In genomic region chr6:150915156-150915555, GRCh38 we compare ENCODE assay signal across 1 cellular context.
TF ChIP-seq lines count a peak whose summit lies in the region.

No MANE protein-coding gene starts in this region.

TF ChIP-seq in GM23338, 12 proteins besides CTCF, POLR2A, EP300 and RAD21 (continued from another document):
- no peak for TF ChIP-seq ZNF462 (CRISPR knock-in tag; IDR thresholded peaks at IDR 0.05)
- no peak for TF ChIP-seq EZH2 (IDR thresholded peaks at IDR 0.05; ENCODE audit: low read depth, unreplicated experiment)
- no peak for TF ChIP-seq POLR2AphosphoS5 (IDR thresholded peaks at IDR 0.05; ENCODE audit: low read depth)
- TF ChIP-seq JUNB (IDR thresholded peaks at IDR 0.05; ENCODE audit: unreplicated experiment), result no peak
- TF ChIP-seq, protein P1, sequence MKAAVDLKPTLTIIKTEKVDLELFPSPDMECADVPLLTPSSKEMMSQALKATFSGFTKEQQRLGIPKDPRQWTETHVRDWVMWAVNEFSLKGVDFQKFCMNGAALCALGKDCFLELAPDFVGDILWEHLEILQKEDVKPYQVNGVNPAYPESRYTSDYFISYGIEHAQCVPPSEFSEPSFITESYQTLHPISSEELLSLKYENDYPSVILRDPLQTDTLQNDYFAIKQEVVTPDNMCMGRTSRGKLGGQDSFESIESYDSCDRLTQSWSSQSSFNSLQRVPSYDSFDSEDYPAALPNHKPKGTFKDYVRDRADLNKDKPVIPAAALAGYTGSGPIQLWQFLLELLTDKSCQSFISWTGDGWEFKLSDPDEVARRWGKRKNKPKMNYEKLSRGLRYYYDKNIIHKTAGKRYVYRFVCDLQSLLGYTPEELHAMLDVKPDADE (IDR thresholded peaks at IDR 0.05), result no peak
- TF ChIP-seq ZNF331 (CRISPR knock-in tag; IDR thresholded peaks at IDR 0.05; ENCODE audit: low read depth), result no peak
